8 cellular contexts compared by ENCODE assay signal in the genomic region with DNA sequence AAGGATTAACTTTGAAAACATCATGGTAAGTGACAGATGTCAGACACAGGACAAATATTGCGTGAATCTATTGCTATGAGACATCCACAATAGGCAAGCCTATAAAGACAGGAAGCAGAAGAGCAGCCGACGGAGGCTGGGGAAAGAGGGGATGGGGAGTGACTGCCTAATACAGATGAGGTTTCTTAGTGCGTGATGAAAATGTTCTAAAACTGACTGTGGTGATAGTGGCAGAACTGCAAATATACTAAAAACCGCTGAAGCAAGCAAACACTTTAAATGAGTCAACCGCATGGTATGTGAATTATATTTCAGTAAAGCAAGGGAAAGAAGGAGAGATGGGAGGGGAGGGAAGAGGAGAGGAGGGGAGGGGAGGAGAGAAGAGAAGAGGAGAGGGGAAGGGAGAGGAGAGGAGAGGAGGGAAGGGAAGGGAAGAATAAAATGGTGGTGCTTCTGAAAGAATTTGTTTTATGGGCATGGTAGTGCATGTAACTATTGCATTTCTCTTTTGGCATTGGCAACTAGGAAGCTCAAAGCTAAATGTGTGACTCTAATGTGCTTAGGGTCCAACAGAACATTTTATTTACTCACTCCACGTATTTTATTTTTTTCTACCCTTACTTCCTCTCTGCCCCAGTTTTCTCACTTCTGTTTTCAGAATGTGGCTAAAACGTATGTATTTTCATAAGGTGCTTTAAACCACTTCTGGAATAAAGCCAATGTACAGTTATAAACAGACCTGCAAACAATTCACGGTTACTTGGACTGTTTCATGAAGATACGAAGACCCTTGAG.
A peak's percentile ranks its signal among the peaks of the same experiment; 100 is the strongest.
DNase-seq lines count a peak whose midpoint lies in the region; ATAC-seq lines count a peak whose summit lies in the region.

No MANE protein-coding gene starts in this region.

- peak overlapping the region; percentile 65 to 77 for H3K27ac ChIP-seq in mucosa of rectum (ENCODE audit: low read depth in 2 of 2, low read length in 2 of 2)

- H3K4me3 ChIP-seq in mucosa of rectum (ENCODE audit: low read length in 2 of 2), result no peak overlapping the region

- no peak overlapping the region for H3K9ac ChIP-seq in mucosa of rectum (ENCODE audit: low read depth in 1 of 2, low read length in 2 of 2)

- in situ Hi-C loops in KBM-7 (cut with MboI; ENCODE audit: low pct_unique_long_range_greater_than_20kb, low sequenced_read_pairs), result no loop called here

- H3K27me3 ChIP-seq in mucosa of rectum (ENCODE audit: control insufficient read depth in 2 of 2, insufficient read depth in 2 of 2, low read length in 2 of 2), result no peaks in the 10 kb centered on the region

- peaks cover 65 to 69% of the 10 kb centered on the region in 2 donors for H3K36me3 ChIP-seq in mucosa of rectum (ENCODE audit: control insufficient read depth in 2 of 2, insufficient read depth in 2 of 2, low read length in 2 of 2)

- peak; percentile 52 for ATAC-seq in GM21515 (IDR thresholded peaks at IDR 0.05; ENCODE audit: unreplicated experiment)

- no peaks in the 10 kb centered on the region for H3K9me3 ChIP-seq in mucosa of rectum (ENCODE audit: control insufficient read depth in 2 of 2, low read length in 2 of 2)

- H3K4me1 ChIP-seq in mucosa of rectum (ENCODE audit: control insufficient read depth in 2 of 2, insufficient read depth in 2 of 2, low read length in 2 of 2), result peaks cover 24 to 32% of the 10 kb centered on the region in 2 donors

- peak; percentile 95 for DNase-seq in EH (ENCODE audit: low read depth)
- DNase-seq in KBM-7, result peak; percentile 65
- DNase-seq in amniotic stem cell (lab: John Stamatoyannopoulos, UW), result peak; percentile 23
- DNase-seq in NCI-H345 treated with DMSO at 0.1 percent for 48 hours (lab: John Stamatoyannopoulos, UW; ENCODE audit: unreplicated experiment), result no peak
- no peak for DNase-seq in activated CD8-positive, alpha-beta memory T cell treated with anti-CD3 and anti-CD28 coated beads for 24 hours
- DNase-seq in SKM-1 treated with dmso at 0.1 percent for 144 hours (lab: John Stamatoyannopoulos, UW; ENCODE audit: unreplicated experiment), result no peak

Comparison
In these comparisons a context has a peak if more than half of its experiments do, and no peak if none do; other contexts are left out.
1. DNase-seq: peak in EH (single experiment), KBM-7 (single experiment) and amniotic stem cell (single experiment); none in NCI-H345 treated with DMSO at 0.1 percent for 48 hours (single experiment), activated CD8-positive, alpha-beta memory T cell treated with anti-CD3 and anti-CD28 coated beads for 24 hours (single experiment) and SKM-1 treated with dmso at 0.1 percent for 144 hours (single experiment).